16 cellular contexts compared by ENCODE assay signal in genomic region chr16:85364323-85365040, GRCh38.
DNase-seq lines count a peak whose midpoint lies in the region; ATAC-seq and TF ChIP-seq lines count a peak whose summit lies in the region.
"Had no signal": no experiment of that assay in that cellular context is flagged by ENCODE, and none has a peak within 500 bp of the region (broad histone marks: within the 10 kb centered on the region; RNA-seq: fewer than 3 reads in every experiment).

No MANE protein-coding gene starts in this region.

- H3K27ac ChIP-seq in RWPE2 (ENCODE audit: poor library complexity, severe bottlenecking), result peak overlapping the region; percentile 16
- peak overlapping the region; percentile 17 for H3K27ac ChIP-seq in mesenchymal stem cell (ENCODE audit: low read length, poor library complexity, severe bottlenecking)
- peak overlapping the region in 3 of 4 donors; percentile 3 to 48 (median 15) for H3K27ac ChIP-seq in upper lobe of left lung
- H3K27ac ChIP-seq: left lung had no signal

- H4K91ac ChIP-seq in mesenchymal stem cell (ENCODE audit: low read length), result peak overlapping the region; percentile 97

- peak overlapping the region in 1 of 2 experiments; percentile 88 for H3K14ac ChIP-seq in mesenchymal stem cell (ENCODE audit: low read length in 2 of 2)

- peak overlapping the region; percentile 97 to 99 for H3K4ac ChIP-seq in mesenchymal stem cell (ENCODE audit: low read depth in 1 of 2, low read length in 2 of 2)

- no peak for DNase-seq in RWPE2 (ENCODE audit: low spot score)
- peak; percentile 53 for DNase-seq in brain pericyte (ENCODE audit: low read depth, low spot score)
- peak; percentile 97 for DNase-seq in mesenchymal stem cell
- DNase-seq in upper lobe of left lung, result peak in 1 of 2 donors; percentile 61
- no peak for DNase-seq in T1000 (lab: John Stamatoyannopoulos, UW)
- no peak for DNase-seq in NK-92 treated with Interleukin-12 subunit alpha and Interleukin-12 subunit beta, amount 100 ng/mL, for 24 hours (lab: John Stamatoyannopoulos, UW)
- DNase-seq: activated CD4-positive, alpha-beta T cell treated with anti-CD3 and anti-CD28 coated beads for 4 hours; caudate nucleus; head of caudate nucleus; left lung; NCI-H2081 treated with DMSO at 0.1 percent for 48 hours; stimulated activated CD4-positive, alpha-beta T cell treated with anti-CD3 and anti-CD28 coated beads, Interleukin-2, amount 100 ng/mL, for 48 hours; stimulated activated naive CD4-positive, alpha-beta T cell treated with Interleukin-2 at 50 U/mL for 16 hours had no signal

- peak overlapping the region; percentile 99 for H2BK120ac ChIP-seq in mesenchymal stem cell (ENCODE audit: low read depth, low read length)

- peak overlapping the region; percentile 79 for H2BK15ac ChIP-seq in mesenchymal stem cell (ENCODE audit: low read depth, poor library complexity, severe bottlenecking)

- H3K27me3 ChIP-seq in RWPE2 (ENCODE audit: insufficient read depth, poor library complexity, severe bottlenecking) (no peaks in the 10 kb centered on the region), mesenchymal stem cell (ENCODE audit: control insufficient read depth in 1 of 2, insufficient read depth in 1 of 2, low read length in 2 of 2) (no peaks in the 10 kb centered on the region), upper lobe of left lung (no peaks in the 10 kb centered on the region)
- H3K27me3 ChIP-seq: BE2C, left lung had no signal

- H2AFZ ChIP-seq in mesenchymal stem cell (ENCODE audit: low read depth, low read length), result no peak overlapping the region

- no peaks in the 10 kb centered on the region for H3K36me3 ChIP-seq in RWPE2 (ENCODE audit: low read depth)
- peaks cover 0 to 11% of the 10 kb centered on the region in 2 experiments for H3K36me3 ChIP-seq in mesenchymal stem cell (ENCODE audit: control insufficient read depth in 1 of 2, insufficient read depth in 2 of 2, low read depth in 1 of 2, low read length in 2 of 2)
- no peaks in the 10 kb centered on the region for H3K36me3 ChIP-seq in upper lobe of left lung
- H3K36me3 ChIP-seq: BE2C, left lung had no signal

- H3K18ac ChIP-seq in mesenchymal stem cell (ENCODE audit: low read depth in 1 of 2, low read length in 2 of 2), result peak overlapping the region; percentile 94 to 99

- H3K4me1 ChIP-seq in RWPE2 (ENCODE audit: insufficient read depth, poor library complexity, severe bottlenecking) (peaks cover 37% of the 10 kb centered on the region), mesenchymal stem cell (ENCODE audit: control insufficient read depth, insufficient read depth, low read depth, low read length) (peaks cover 47% of the 10 kb centered on the region), upper lobe of left lung (peaks cover 11 to 38% (median 20%) of the 10 kb centered on the region in 4 donors)

- H2BK12ac ChIP-seq in mesenchymal stem cell (ENCODE audit: low read length in 2 of 2), result peak overlapping the region; percentile 81 to 98

- H3K4me2 ChIP-seq in mesenchymal stem cell (ENCODE audit: low read length, poor library complexity, severe bottlenecking), result no peak overlapping the region

- TF ChIP-seq POLR2A in upper lobe of left lung (IDR thresholded peaks at IDR 0.05), result no peak

- 54% methylated on average over 21 of the region's 21 CpGs for WGBS in mesenchymal stem cell
- 79 to 86% methylated on average over 6 to 21 of the region's 21 CpGs for WGBS in upper lobe of left lung, 2 donors

- peak overlapping the region; percentile 33 for H2AK5ac ChIP-seq in mesenchymal stem cell (ENCODE audit: low read length, severe bottlenecking)

- H3K9me3 ChIP-seq in RWPE2 (ENCODE audit: severe bottlenecking) (no peaks in the 10 kb centered on the region), mesenchymal stem cell (ENCODE audit: control insufficient read depth, low read length) (no peaks in the 10 kb centered on the region), upper lobe of left lung (no peaks in the 10 kb centered on the region)
- H3K9me3 ChIP-seq: BE2C, left lung had no signal

- no peak overlapping the region for H2BK5ac ChIP-seq in mesenchymal stem cell (ENCODE audit: low read depth, low read length, poor library complexity, severe bottlenecking)

- H3K79me1 ChIP-seq in mesenchymal stem cell (replicated peaks; ENCODE audit: low read length, poor library complexity, severe bottlenecking), result peaks cover 14% of the 10 kb centered on the region

- ATAC-seq in RWPE2 (ENCODE audit: low read depth), result no peak
- ATAC-seq in upper lobe of left lung (ENCODE audit: low FRiP score in 2 of 2), result no peak
- ATAC-seq in HG03039 (IDR thresholded peaks at IDR 0.05; ENCODE audit: unreplicated experiment), result no peak
- ATAC-seq in GM19463 (IDR thresholded peaks at IDR 0.05; ENCODE audit: unreplicated experiment), result no peak

- H3K9ac ChIP-seq in mesenchymal stem cell (ENCODE audit: low read length), result no peak overlapping the region

- H3K23ac ChIP-seq in mesenchymal stem cell (ENCODE audit: low read length in 2 of 2), result no peak overlapping the region

- H3K4me3 ChIP-seq in RWPE2 (ENCODE audit: severe bottlenecking) (no peak overlapping the region), mesenchymal stem cell (ENCODE audit: insufficient read depth in 1 of 2, low read depth in 1 of 2, low read length in 2 of 2) (no peak overlapping the region), upper lobe of left lung (no peak overlapping the region)
- H3K4me3 ChIP-seq: left lung had no signal

- no peak for TF ChIP-seq CTCF in RWPE2 (IDR thresholded peaks at IDR 0.05; ENCODE audit: poor library complexity, severe bottlenecking)
- no peak for TF ChIP-seq CTCF in upper lobe of left lung (IDR thresholded peaks at IDR 0.05)

- H4K8ac ChIP-seq in mesenchymal stem cell (ENCODE audit: low read length), result peak overlapping the region; percentile 62

- peak in 2 of 4 donors; percentile 34 to 51 for TF ChIP-seq EP300 in upper lobe of left lung (IDR thresholded peaks at IDR 0.05)

Comparison
In these comparisons a context has a peak if more than half of its experiments do, and no peak if none do; other contexts are left out.
1. DNase-seq: peak in brain pericyte (single experiment) and mesenchymal stem cell (single experiment); none in RWPE2 (single experiment), T1000 (single experiment) and NK-92 treated with Interleukin-12 subunit alpha and Interleukin-12 subunit beta, amount 100 ng/mL, for 24 hours (single experiment).
2. Peak in every context shown above with its lines, with median percentiles within 50 percentile points of each other: H3K27ac ChIP-seq.